8 cellular contexts compared by ENCODE assay signal in the genomic region with DNA sequence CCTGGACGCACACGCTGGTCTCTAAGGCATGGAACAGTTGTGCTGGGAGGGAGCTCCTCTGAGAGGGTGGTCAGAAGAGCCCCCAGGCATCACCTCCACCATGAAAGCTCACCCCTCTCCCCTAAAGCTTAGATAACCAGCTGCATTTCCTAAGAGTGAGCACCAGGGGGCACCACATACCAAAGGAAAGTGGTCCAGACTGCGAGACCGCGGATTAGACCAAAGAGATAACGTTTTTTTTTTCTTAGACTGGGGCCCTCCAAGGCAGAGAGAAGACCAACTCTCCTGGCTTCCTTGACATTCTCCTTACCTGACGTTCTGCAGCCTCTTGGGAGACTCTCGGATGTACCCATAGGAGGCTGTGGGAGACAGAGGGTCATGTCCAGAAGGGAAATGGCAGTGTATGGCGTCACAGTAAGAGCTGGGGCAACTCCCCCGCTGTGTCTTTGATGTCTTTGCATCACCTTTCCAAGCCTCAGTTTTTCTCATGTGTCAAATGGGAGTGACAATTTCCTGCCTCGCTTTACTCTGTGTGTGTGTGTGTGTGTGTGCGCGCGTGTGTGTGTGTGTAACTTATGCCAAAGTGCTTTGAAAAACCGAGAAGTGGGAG. TPM values are rescaled to one million over a fixed set of nuclear protein-coding genes. Genes with fewer than 3 reads are reported as not detected.
DNase-seq lines count a peak whose midpoint lies in the region; ATAC-seq and TF ChIP-seq lines count a peak whose summit lies in the region.

No MANE protein-coding gene starts in this region.

- H3K4me1 ChIP-seq in testis = peaks cover 9% of the 10 kb centered on the region

- H3K4me3 ChIP-seq in fibroblast of the aortic adventitia (ENCODE audit: low read depth, low read length) (no peak overlapping the region), testis (no peak overlapping the region)

- ATAC-seq in omental fat pad (ENCODE audit: low FRiP score) = no peak
- ATAC-seq in HG02852 (IDR thresholded peaks at IDR 0.05; ENCODE audit: unreplicated experiment) = no peak

- no peaks in the 10 kb centered on the region for H3K9me3 ChIP-seq in testis

- no peak for TF ChIP-seq POLR2A in testis (IDR thresholded peaks at IDR 0.05)

- 9 to 22% methylated on average over 14 to 15 of the region's 15 CpGs for WGBS in testis, 2 donors

- no peak overlapping the region for H3K27ac ChIP-seq in testis

- intact Hi-C loops in testis (cut with DNase I; ENCODE audit: low total_unique reads) = no loop called here

- no peaks in the 10 kb centered on the region for H3K36me3 ChIP-seq in testis (ENCODE audit: low read depth, missing control alignments)

- H3K27me3 ChIP-seq in testis = no peaks in the 10 kb centered on the region

- DNase-seq in COLO829 (ENCODE audit: low spot score) = peak; percentile 46
- DNase-seq in HT-29 (ENCODE audit: low spot score) = peak; percentile 79
- peak; percentile 57 for DNase-seq in RKO (ENCODE audit: low spot score)
- DNase-seq in activated T-helper 1 cell treated with Interleukin-2 at 50 U/mL for 16 hours (ENCODE audit: low read depth) = peak; percentile 61
- peak; percentile 70 for DNase-seq in fibroblast of the aortic adventitia (ENCODE audit: low read depth)
- DNase-seq in omental fat pad (ENCODE audit: low spot score) = no peak
- peak; percentile 81 for DNase-seq in testis

- TF ChIP-seq CTCF in fibroblast of the aortic adventitia (IDR thresholded peaks at IDR 0.05; ENCODE audit: insufficient read depth, low read length) (peak; percentile 87), omental fat pad (IDR thresholded peaks at IDR 0.05) (peak in 2 of 3 donors; percentile 49 to 68), testis (IDR thresholded peaks at IDR 0.05) (peak; percentile 87 to 91 (median 90))

RNA-seq across cellular contexts. Expression of a gene that starts 12.3 kb away (rescaled TPM):
- 3.3 and 3.5 TPM in 2 replicates for total RNA-seq in HT-29 (2014; rRNA removed; shearing (Covaris generic))
- total RNA-seq in fibroblast of the aortic adventitia (ENCODE audit: low replicate concordance) (0.36 TPM in 1 of 2 replicates, not detected in the other), omental fat pad (1 to 10 TPM in 3 of 4 donors, not detected in 1; 1.1 to 4.6 (median 1.8) TPM), testis (1 to 10 TPM in 1 of 2 donors, under 1 TPM in 1; 0.63 to 1.6 TPM)
- polyA plus RNA-seq in testis (ENCODE audit: insufficient read depth, low read depth, low replicate concordance) = 1.5 TPM

RNA-seq across cellular contexts. Expression of a gene that starts 56.5 kb away (rescaled TPM):
- total RNA-seq in HT-29 (2014; rRNA removed; shearing (Covaris generic)) = 21.7 and 32.8 TPM in 2 replicates
- 0.09 TPM in 1 of 2 replicates, not detected in the other for total RNA-seq in fibroblast of the aortic adventitia (ENCODE audit: low replicate concordance)
- 1 to 10 TPM in 1 of 4 donors, under 1 TPM in 3; 0.12 to 1.2 (median 0.39) TPM for total RNA-seq in omental fat pad
- under 1 TPM; 0.31 to 0.93 TPM for total RNA-seq in testis
- 0.95 TPM for polyA plus RNA-seq in testis (ENCODE audit: insufficient read depth, low read depth, low replicate concordance)

Comparison
In these comparisons a context has a peak if more than half of its experiments do, and no peak if none do; other contexts are left out.
1. RNA of a gene that starts 56.5 kb away (total RNA-seq): 21.7 to 32.8 TPM in HT-29; 0.31 to 0.93 TPM in testis, 0.12 to 1.2 TPM in omental fat pad and 0.09 TPM in fibroblast of the aortic adventitia; every median in the first group is over 10 times any median in the second.
2. Peak in every context shown above with its lines, with median percentiles within 50 percentile points of each other: CTCF ChIP-seq.